ENCODE assay signal across 8 cellular contexts in the genomic region with DNA sequence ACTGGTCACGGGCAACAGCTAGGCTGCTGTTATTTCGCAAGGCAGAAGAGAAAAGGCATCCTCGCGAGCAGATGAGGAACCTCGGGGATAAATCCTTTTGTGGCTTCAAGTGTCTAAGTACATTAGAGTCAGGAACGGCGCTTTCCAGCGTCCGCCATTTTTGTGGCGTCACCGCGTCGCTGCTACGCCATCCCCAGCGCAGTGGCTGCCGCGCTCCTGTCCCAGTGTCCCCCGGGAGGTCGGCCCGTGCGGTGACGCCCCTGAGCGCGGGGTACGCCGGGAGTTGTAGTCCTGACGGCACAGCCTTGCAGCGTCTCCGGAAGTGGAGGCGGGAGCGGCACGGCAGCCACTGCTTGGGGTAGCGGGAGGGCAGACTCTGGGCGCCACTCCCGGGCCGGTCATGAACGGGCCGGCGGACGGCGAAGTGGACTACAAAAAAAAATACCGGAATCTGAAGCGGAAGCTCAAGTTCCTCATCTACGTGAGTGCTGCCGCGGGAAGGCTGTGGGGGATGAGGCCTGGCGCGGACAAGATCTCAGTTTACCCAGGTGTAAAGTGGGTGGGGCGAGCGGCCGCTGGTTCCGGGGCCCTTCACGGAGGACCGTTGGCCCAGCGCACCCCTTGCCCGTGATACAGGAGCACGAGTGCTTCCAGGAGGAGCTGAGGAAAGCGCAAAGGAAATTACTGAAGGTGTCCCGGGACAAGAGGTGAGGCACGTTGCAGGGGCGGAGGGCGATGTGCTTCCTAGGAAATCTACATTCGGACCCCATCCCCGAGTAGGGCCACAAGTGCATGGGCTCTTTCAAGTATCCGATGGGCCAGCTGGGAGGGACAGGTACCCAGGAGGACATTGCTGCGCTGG. TPM values are rescaled to one million over a fixed set of nuclear protein-coding genes. Genes with fewer than 3 reads are reported as not detected.
A peak's percentile ranks its signal among the peaks of the same experiment; 100 is the strongest.
DNase-seq lines count a peak whose midpoint lies in the region; ATAC-seq lines count a peak whose summit lies in the region.

A gene with protein sequence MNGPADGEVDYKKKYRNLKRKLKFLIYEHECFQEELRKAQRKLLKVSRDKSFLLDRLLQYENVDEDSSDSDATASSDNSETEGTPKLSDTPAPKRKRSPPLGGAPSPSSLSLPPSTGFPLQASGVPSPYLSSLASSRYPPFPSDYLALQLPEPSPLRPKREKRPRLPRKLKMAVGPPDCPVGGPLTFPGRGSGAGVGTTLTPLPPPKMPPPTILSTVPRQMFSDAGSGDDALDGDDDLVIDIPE (plus strand): TSS at position 331 of the 862 bp plus-strand sequence. CDS start 70 bp downstream, at position 401.

- peaks cover 3% of the 10 kb centered on the region for H3K79me2 ChIP-seq in mesendoderm (ENCODE audit: control insufficient read depth, insufficient read depth, low read length)

- peak within 1 kb of the TSS; percentile 62 for H3K18ac ChIP-seq in mesendoderm (ENCODE audit: low read length)

- no peaks in the 10 kb centered on the region for H3K27me3 Mint-ChIP-seq in activated CD8-positive, alpha-beta memory T cell treated with anti-CD3 and anti-CD28 coated beads, Interleukin-2, amount 10 ng/mL, durations not matched to agents 7 days and 5 days

- peak within 1 kb of the TSS; percentile 97 for H3K9ac ChIP-seq in NT2/D1 (ENCODE audit: insufficient read length, low read depth)
- H3K9ac ChIP-seq in endocrine pancreas (ENCODE audit: control insufficient read depth, insufficient read depth, low read length): peak within 1 kb of the TSS; percentile 99
- H3K9ac ChIP-seq in mesendoderm (ENCODE audit: low read length): peak within 1 kb of the TSS; percentile 99

- no CpG with 5 or more reads among the region's 66 CpGs for WGBS in mesendoderm (ENCODE audit: extremely low coverage, insufficient coverage, low lambda C conversion rate)

- DNase-seq in COR-L47 (lab: John Stamatoyannopoulos, UW) (peak; percentile 95), HT1080 (ENCODE audit: low read depth) (peak; percentile 92), NT2/D1 (ENCODE audit: low read depth, low spot score) (peak; percentile 97), mesendoderm (peak; percentile 98)
- peak; percentile 100 for DNase-seq in activated CD8-positive, alpha-beta memory T cell treated with anti-CD3 and anti-CD28 coated beads, Interleukin-2, amount 10 ng/mL, durations not matched to agents 7 days and 5 days
- DNase-seq in stimulated activated CD8-positive, alpha-beta memory T cell treated with anti-CD3 and anti-CD28 coated beads, Interleukin-15, amount 100 ng/mL, for 24 hours (ENCODE audit: low read depth): peak; percentile 97

- peak within 1 kb of the TSS; percentile 99 for H3K27ac Mint-ChIP-seq in activated CD8-positive, alpha-beta memory T cell treated with anti-CD3 and anti-CD28 coated beads, Interleukin-2, amount 10 ng/mL, durations not matched to agents 7 days and 5 days

- peak within 1 kb of the TSS; percentile 84 for H3K4me3 ChIP-seq in NT2/D1 (ENCODE audit: insufficient read length, low read depth)
- peak within 1 kb of the TSS; percentile 76 for H3K4me3 ChIP-seq in endocrine pancreas (ENCODE audit: control insufficient read depth, insufficient read depth, low read length)
- H3K4me3 ChIP-seq in mesendoderm (ENCODE audit: low read length): peak within 1 kb of the TSS; percentile 95

- H2BK120ac ChIP-seq in mesendoderm (ENCODE audit: low read depth, low read length): no peak within 1 kb of the TSS

- no peaks in the 10 kb centered on the region for H3K9me3 Mint-ChIP-seq in activated CD8-positive, alpha-beta memory T cell treated with anti-CD3 and anti-CD28 coated beads, Interleukin-2, amount 10 ng/mL, durations not matched to agents 7 days and 5 days (ENCODE audit: low read depth)

- peak within 1 kb of the TSS; percentile 1 for H3K23ac ChIP-seq in mesendoderm (ENCODE audit: low read length)

- H3K27ac ChIP-seq in mesendoderm (ENCODE audit: low read depth, low read length): peak within 1 kb of the TSS; percentile 39

- no peak within 1 kb of the TSS for H2BK15ac ChIP-seq in mesendoderm (replicated peaks; ENCODE audit: low read depth)

- H3K9me3 ChIP-seq in NT2/D1 (ENCODE audit: insufficient read depth, low read length) (no peaks in the 10 kb centered on the region), endocrine pancreas (ENCODE audit: control insufficient read depth, low read length) (no peaks in the 10 kb centered on the region)

- H3K4me1 ChIP-seq in NT2/D1 (ENCODE audit: insufficient read depth, insufficient read length) (peaks cover 14% of the 10 kb centered on the region), endocrine pancreas (ENCODE audit: control insufficient read depth, insufficient read depth, low read length) (peaks cover 4% of the 10 kb centered on the region), mesendoderm (ENCODE audit: control insufficient read depth, low read depth, low read length) (peaks cover 2% of the 10 kb centered on the region)

- peak within 1 kb of the TSS; percentile 22 for H2AK5ac ChIP-seq in mesendoderm (ENCODE audit: low read length)

- peaks cover 34% of the 10 kb centered on the region for H3K4me1 Mint-ChIP-seq in activated CD8-positive, alpha-beta memory T cell treated with anti-CD3 and anti-CD28 coated beads, Interleukin-2, amount 10 ng/mL, durations not matched to agents 7 days and 5 days

- H3K56ac ChIP-seq in mesendoderm (ENCODE audit: low read length): peak within 1 kb of the TSS; percentile 99

- peak within 1 kb of the TSS; percentile 98 for H3K4me3 Mint-ChIP-seq in activated CD8-positive, alpha-beta memory T cell treated with anti-CD3 and anti-CD28 coated beads, Interleukin-2, amount 10 ng/mL, durations not matched to agents 7 days and 5 days

- peak within 1 kb of the TSS; percentile 99 for H3K4me2 ChIP-seq in mesendoderm (ENCODE audit: low read length)

- peak; percentile 79 for ATAC-seq in GM21360 (IDR thresholded peaks at IDR 0.05; ENCODE audit: unreplicated experiment)
- ATAC-seq in activated CD8-positive, alpha-beta memory T cell treated with anti-CD3 and anti-CD28 coated beads, Interleukin-2, amount 10 ng/mL, durations not matched to agents 7 days and 5 days: peak; percentile 96

- H2BK5ac ChIP-seq in mesendoderm (ENCODE audit: low read length): peak within 1 kb of the TSS; percentile 95

- H3K4ac ChIP-seq in mesendoderm (ENCODE audit: low read depth, low read length): peak within 1 kb of the TSS; percentile 89

- H4K8ac ChIP-seq in mesendoderm (ENCODE audit: low read depth, low read length): no peak within 1 kb of the TSS

- H3K36me3 Mint-ChIP-seq in activated CD8-positive, alpha-beta memory T cell treated with anti-CD3 and anti-CD28 coated beads, Interleukin-2, amount 10 ng/mL, durations not matched to agents 7 days and 5 days: peaks cover 33% of the 10 kb centered on the region

- H3K27me3 ChIP-seq in NT2/D1 (ENCODE audit: insufficient read depth, insufficient read length) (no peaks in the 10 kb centered on the region), endocrine pancreas (ENCODE audit: control insufficient read depth, insufficient read depth, low read length) (no peaks in the 10 kb centered on the region), mesendoderm (ENCODE audit: insufficient read depth, low read length, poor library complexity) (no peaks in the 10 kb centered on the region)

- H4K5ac ChIP-seq in mesendoderm (ENCODE audit: low read length): no peak within 1 kb of the TSS

- CTCF ChIA-PET in activated CD8-positive, alpha-beta memory T cell treated with anti-CD3 and anti-CD28 coated beads, Interleukin-2, amount 10 ng/mL, durations not matched to agents 7 days and 5 days (lab: Charles Lee): interaction anchor here (0.6 to 3.9 kb wide), 14 partner anchors 10 to 295 kb away, joined by 3 to 17 read pairs (median 4); a partner anchor contains a TSS

- H3K36me3 ChIP-seq in NT2/D1 (ENCODE audit: insufficient read depth, insufficient read length, low read length) (peaks cover 71% of the 10 kb centered on the region), endocrine pancreas (ENCODE audit: control insufficient read depth, insufficient read depth, low read length) (no peaks in the 10 kb centered on the region), mesendoderm (ENCODE audit: control insufficient read depth, insufficient read depth, low read length) (peaks cover 2% of the 10 kb centered on the region)

- H3K79me1 ChIP-seq in mesendoderm (ENCODE audit: low read length): peaks cover 5% of the 10 kb centered on the region

RNA-seq across cellular contexts. Expression of the gene that starts here (rescaled TPM):
- total RNA-seq in HT1080 (2014; rRNA removed; shearing (Covaris generic)): 80.1 and 94.7 TPM in 2 replicates
- polyA plus RNA-seq in HT1080 (2015; cell fraction: cytosol; rRNA removed): 87.8 and 112 TPM in 2 replicates
- polyA plus RNA-seq in HT1080 (2015; cell fraction: nucleus; rRNA removed): 98.2 and 102 TPM in 2 replicates
- 100 to 1,000 TPM; 102 to 116 TPM for total RNA-seq in activated CD8-positive, alpha-beta memory T cell treated with anti-CD3 and anti-CD28 coated beads, Interleukin-2, amount 10 ng/mL, durations not matched to agents 7 days and 5 days
- 73.7 TPM for polyA plus RNA-seq in mesendoderm (2013, experiment 1 of 2)
- 74.0 TPM for polyA plus RNA-seq in mesendoderm (2013, experiment 2 of 2)

Comparison
In these comparisons a context has a peak if more than half of its experiments do, and no peak if none do; other contexts are left out.
1. Peak in every context shown above with its lines: DNase-seq, ATAC-seq, H3K4me3 ChIP-seq and H3K27ac ChIP-seq.